Comparison of ENCODE assay signal across 8 cellular contexts in the genomic region with DNA sequence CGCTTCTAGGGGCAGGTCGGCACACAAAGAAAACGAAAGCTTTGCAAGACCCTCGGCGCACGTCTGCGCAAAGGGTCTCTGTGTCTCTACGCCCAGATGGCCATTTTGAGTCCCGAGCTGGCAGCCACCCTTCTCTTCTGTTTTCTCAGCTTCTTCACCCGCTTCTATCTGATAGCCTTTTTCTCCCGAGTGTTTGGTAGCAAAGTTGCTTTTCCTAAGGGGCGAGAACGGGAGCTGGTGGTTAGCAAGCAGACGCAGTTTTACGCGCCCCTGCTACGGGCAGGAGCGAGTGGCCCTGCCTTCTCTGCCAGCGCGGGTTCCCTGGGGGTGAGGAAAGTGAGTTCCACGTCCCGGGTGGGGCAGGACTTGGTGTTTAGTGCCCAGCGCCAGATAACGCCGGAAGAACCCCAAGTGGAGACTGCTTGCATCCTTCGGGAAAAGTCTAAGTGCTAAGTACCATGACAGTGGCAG. TPM values are rescaled to one million over a fixed set of nuclear protein-coding genes. Genes with fewer than 3 reads are reported as not detected.
A peak's percentile ranks its signal among the peaks of the same experiment; 100 is the strongest.
DNase-seq lines count a peak whose midpoint lies in the region; ATAC-seq and TF ChIP-seq lines count a peak whose summit lies in the region.

No MANE protein-coding gene starts in this region.

- intact Hi-C loops in Calu3 (cut with micrococcal nuclease; ENCODE audit: unreplicated experiment) = no loop called here

- DNase-seq in Calu3 = peak; percentile 29
- peak; percentile 56 for DNase-seq in LHCN-M2 (ENCODE audit: low read depth)
- DNase-seq in activated CD8-positive, alpha-beta T cell treated with anti-CD3 and anti-CD28 coated beads, Interleukin-2, amount 10 ng/mL, durations not matched to agents 7 days and 5 days = no peak

- peak overlapping the region; percentile 50 for H3K27ac Mint-ChIP-seq in Calu3 (ENCODE audit: unreplicated experiment)
- H3K27ac Mint-ChIP-seq in activated CD8-positive, alpha-beta T cell treated with anti-CD3 and anti-CD28 coated beads, Interleukin-2, amount 10 ng/mL, durations not matched to agents 7 days and 5 days = no peak overlapping the region

- H3K27me3 ChIP-seq in gastroesophageal sphincter (peaks cover 41% of the 10 kb centered on the region), rectal smooth muscle tissue (ENCODE audit: control insufficient read depth, insufficient read depth, low read length) (peaks cover 5% of the 10 kb centered on the region)

- H3K9me3 ChIP-seq in gastroesophageal sphincter = no peaks in the 10 kb centered on the region

- no peak for ATAC-seq in activated CD8-positive, alpha-beta T cell treated with anti-CD3 and anti-CD28 coated beads, Interleukin-2, amount 10 ng/mL, durations not matched to agents 7 days and 5 days
- ATAC-seq in gastroesophageal sphincter = no peak
- ATAC-seq in GM19463 (IDR thresholded peaks at IDR 0.05; ENCODE audit: unreplicated experiment) = no peak
- no peak for ATAC-seq in GM19397 (IDR thresholded peaks at IDR 0.05; ENCODE audit: unreplicated experiment)
- no peak for ATAC-seq in HG02840 (IDR thresholded peaks at IDR 0.05; ENCODE audit: low FRiP score, unreplicated experiment)

- BruUV-seq in Calu3 (replicated peaks; lab: Mats Ljungman, UMichigan) = no TSS peak

- H3K4me3 Mint-ChIP-seq in Calu3 (ENCODE audit: low read depth, unreplicated experiment) = peak overlapping the region; percentile 74
- H3K4me3 Mint-ChIP-seq in activated CD8-positive, alpha-beta T cell treated with anti-CD3 and anti-CD28 coated beads, Interleukin-2, amount 10 ng/mL, durations not matched to agents 7 days and 5 days = peak overlapping the region; percentile 82

- TF ChIP-seq POLR2A in gastroesophageal sphincter (IDR thresholded peaks at IDR 0.05) = no peak

- no peak overlapping the region for H3K9ac ChIP-seq in rectal smooth muscle tissue (ENCODE audit: low read length)

- no peaks in the 10 kb centered on the region for H3K27me3 Mint-ChIP-seq in Calu3 (ENCODE audit: unreplicated experiment)
- peaks cover 28% of the 10 kb centered on the region for H3K27me3 Mint-ChIP-seq in activated CD8-positive, alpha-beta T cell treated with anti-CD3 and anti-CD28 coated beads, Interleukin-2, amount 10 ng/mL, durations not matched to agents 7 days and 5 days (ENCODE audit: low read depth)

- peaks cover 26% of the 10 kb centered on the region for H3K36me3 Mint-ChIP-seq in Calu3 (ENCODE audit: insufficient read depth, unreplicated experiment)
- H3K36me3 Mint-ChIP-seq in activated CD8-positive, alpha-beta T cell treated with anti-CD3 and anti-CD28 coated beads, Interleukin-2, amount 10 ng/mL, durations not matched to agents 7 days and 5 days (ENCODE audit: low read depth) = no peaks in the 10 kb centered on the region

- TF ChIP-seq CTCF in Calu3 (IDR thresholded peaks at IDR 0.05; ENCODE audit: unreplicated experiment) (no peak), gastroesophageal sphincter (IDR thresholded peaks at IDR 0.05) (no peak)

- H3K4me3 ChIP-seq in gastroesophageal sphincter = peak overlapping the region; percentile 26 to 42
- peak overlapping the region; percentile 70 for H3K4me3 ChIP-seq in rectal smooth muscle tissue (ENCODE audit: low read length)

- H3K4me1 Mint-ChIP-seq in Calu3 (ENCODE audit: low read depth, unreplicated experiment) = peaks cover 18% of the 10 kb centered on the region
- peaks cover 29% of the 10 kb centered on the region for H3K4me1 Mint-ChIP-seq in activated CD8-positive, alpha-beta T cell treated with anti-CD3 and anti-CD28 coated beads, Interleukin-2, amount 10 ng/mL, durations not matched to agents 7 days and 5 days (ENCODE audit: low read depth)

- TF ChIP-seq EP300 in gastroesophageal sphincter (IDR thresholded peaks at IDR 0.05) = no peak

- 3 to 26% methylated on average over 10 to 16 of the region's 26 CpGs for WGBS in gastroesophageal sphincter (ENCODE audit: low coverage in 1 of 2), 2 donors

- CTCF ChIA-PET in Calu3 (lab: Charles Lee) = interaction anchor here (0.5 to 0.7 kb wide), 3 partner anchors 199 to 419 kb away, joined by 3 read pairs; no protein-coding TSS in a partner anchor
- CTCF ChIA-PET in activated CD8-positive, alpha-beta T cell treated with anti-CD3 and anti-CD28 coated beads, Interleukin-2, amount 10 ng/mL, durations not matched to agents 7 days and 5 days (lab: Charles Lee) = no interaction called here

- POLR2A ChIA-PET in activated CD8-positive, alpha-beta T cell treated with anti-CD3 and anti-CD28 coated beads, Interleukin-2, amount 10 ng/mL, durations not matched to agents 7 days and 5 days (lab: Charles Lee) = no interaction called here

- H3K36me3 ChIP-seq in gastroesophageal sphincter = no peaks in the 10 kb centered on the region
- no peaks in the 10 kb centered on the region for H3K36me3 ChIP-seq in rectal smooth muscle tissue (ENCODE audit: control insufficient read depth, insufficient read depth, low read length)

- H3K4me1 ChIP-seq in gastroesophageal sphincter (peaks cover 10 to 31% (median 14%) of the 10 kb centered on the region in 3 donors), rectal smooth muscle tissue (ENCODE audit: control insufficient read depth, insufficient read depth, low read length) (peaks cover 8% of the 10 kb centered on the region)

- H3K9me3 Mint-ChIP-seq in Calu3 (ENCODE audit: low read depth, unreplicated experiment) = no peaks in the 10 kb centered on the region
- no peaks in the 10 kb centered on the region for H3K9me3 Mint-ChIP-seq in activated CD8-positive, alpha-beta T cell treated with anti-CD3 and anti-CD28 coated beads, Interleukin-2, amount 10 ng/mL, durations not matched to agents 7 days and 5 days (ENCODE audit: insufficient read depth)

- H3K27ac ChIP-seq in gastroesophageal sphincter (peak overlapping the region in 1 of 4 donors; percentile 42), rectal smooth muscle tissue (ENCODE audit: low read depth, low read length) (no peak overlapping the region)

RNA-seq across cellular contexts. Expression of a gene that starts 2.9 kb away (rescaled TPM):
- total RNA-seq in Calu3 (2022) = 18.2 and 20.3 TPM in 2 replicates
- 40.3 and 49.9 TPM in 2 replicates for total RNA-seq in LHCN-M2 (2014; rRNA removed)
- 20.1 TPM for polyA plus RNA-seq in LHCN-M2 (2012)
- 10 to 100 TPM; 21.0 to 22.5 TPM for total RNA-seq in activated CD8-positive, alpha-beta T cell treated with anti-CD3 and anti-CD28 coated beads, Interleukin-2, amount 10 ng/mL, durations not matched to agents 7 days and 5 days
- total RNA-seq in gastroesophageal sphincter = 10 to 100 TPM; 37.0 to 50.4 (median 38.3) TPM

RNA-seq across cellular contexts. Expression of a gene that starts 8.7 kb away (rescaled TPM):
- total RNA-seq in Calu3 (2022) (2.1 and 3.9 TPM in 2 replicates), LHCN-M2 (2014; rRNA removed) (not detected in 2 replicates), gastroesophageal sphincter (1 to 10 TPM in 1 of 4 donors, not detected in 3; 1.3 TPM)
- not detected for polyA plus RNA-seq in LHCN-M2 (2012)
- not detected for total RNA-seq in activated CD8-positive, alpha-beta T cell treated with anti-CD3 and anti-CD28 coated beads, Interleukin-2, amount 10 ng/mL, durations not matched to agents 7 days and 5 days
